In the genomic region with DNA sequence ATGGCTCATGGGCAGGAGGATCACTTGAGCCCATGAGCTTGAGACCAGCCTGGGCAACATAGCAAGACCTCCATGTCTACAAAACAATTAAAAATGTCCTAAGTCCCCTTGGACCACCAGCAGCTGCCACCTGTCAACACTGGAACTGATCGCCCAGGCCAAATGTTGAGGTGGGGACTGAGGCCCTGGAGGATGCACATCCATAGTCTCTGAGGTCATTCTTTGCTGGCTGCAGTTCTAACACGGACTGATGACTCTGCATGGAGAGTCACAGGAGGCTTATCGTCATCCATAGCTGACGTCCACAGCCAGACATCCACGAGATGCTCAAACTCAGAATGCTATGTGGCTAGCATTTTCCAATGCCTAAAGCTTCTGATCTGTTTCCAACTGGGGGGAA, we compare ENCODE assay signal across 17 cellular contexts.
"Had no signal": no experiment of that assay in that cellular context is flagged by ENCODE, and none has a peak within 500 bp of the region (broad histone marks: within the 10 kb centered on the region; RNA-seq: fewer than 3 reads in every experiment).

No MANE protein-coding gene starts in this region.

- H3K9ac ChIP-seq: parathyroid adenoma had no signal

- H3K27me3 Mint-ChIP-seq: activated CD4-positive, alpha-beta T cell treated with anti-CD3 and anti-CD28 coated beads, Interleukin-2, amount 10 ng/mL, durations not matched to agents 7 days and 5 days; activated CD8-positive, alpha-beta memory T cell treated with anti-CD3 and anti-CD28 coated beads, Interleukin-2, amount 10 ng/mL, durations not matched to agents 7 days and 5 days; activated T-cell treated with anti-CD3 and anti-CD28 coated beads, Interleukin-2, amount 50 U/mL, for 24 hours; effector memory CD8-positive, alpha-beta T cell; stimulated activated naive B cell treated with anti-CD40 and anti-IgM and Interleukin-4, amounts not matched to agents 10 μg/mL and 1 μg/mL and 100 μg/mL, for 72 hours had no signal

- H3K9me3 Mint-ChIP-seq: activated CD4-positive, alpha-beta T cell treated with anti-CD3 and anti-CD28 coated beads, Interleukin-2, amount 10 ng/mL, durations not matched to agents 7 days and 5 days; activated T-cell treated with anti-CD3 and anti-CD28 coated beads, Interleukin-2, amount 50 U/mL, for 24 hours; effector memory CD8-positive, alpha-beta T cell; stimulated activated naive B cell treated with anti-CD40 and anti-IgM and Interleukin-4, amounts not matched to agents 10 μg/mL and 1 μg/mL and 100 μg/mL, for 72 hours; T-helper 2 cell treated with Interferon-gamma antibody and Interleukin-4, amounts not matched to agents 5 μg/mL and 100 μg/mL, for 36 hours had no signal

- ATAC-seq: activated CD8-positive, alpha-beta memory T cell treated with anti-CD3 and anti-CD28 coated beads, Interleukin-2, amount 10 ng/mL, durations not matched to agents 7 days and 5 days; effector memory CD8-positive, alpha-beta T cell; left cardiac atrium; stimulated activated naive B cell treated with anti-CD40 and anti-IgM and Interleukin-4, amounts not matched to agents 10 μg/mL and 1 μg/mL and 100 μg/mL, for 72 hours had no signal

- DNase-seq: activated CD4-positive, alpha-beta T cell treated with anti-CD3 and anti-CD28 coated beads, Interleukin-2, amount 10 ng/mL, durations not matched to agents 7 days and 5 days; activated CD8-positive, alpha-beta memory T cell treated with anti-CD3 and anti-CD28 coated beads, Interleukin-2, amount 10 ng/mL, durations not matched to agents 7 days and 5 days; activated gamma-delta T cell; activated T-cell treated with anti-CD3 and anti-CD28 coated beads, Interleukin-2, amount 50 U/mL, for 24 hours; dermis blood vessel endothelial cell; effector memory CD8-positive, alpha-beta T cell; heart right ventricle; left cardiac atrium; midbrain; stimulated activated naive B cell treated with anti-CD40 and anti-IgM and Interleukin-4, amounts not matched to agents 10 μg/mL and 1 μg/mL and 100 μg/mL, for 72 hours; substantia nigra; transverse colon had no signal

- H3K27ac ChIP-seq: epithelial cell of prostate, heart right ventricle, parathyroid adenoma, transverse colon, vagina had no signal

- H3K36me3 ChIP-seq: heart right ventricle, transverse colon, vagina had no signal

- H3K79me2 ChIP-seq: parathyroid adenoma had no signal

- H3K9me3 ChIP-seq: heart right ventricle, transverse colon, vagina had no signal

- H3K27ac Mint-ChIP-seq: activated CD4-positive, alpha-beta T cell treated with anti-CD3 and anti-CD28 coated beads, Interleukin-2, amount 10 ng/mL, durations not matched to agents 7 days and 5 days; stimulated activated naive B cell treated with anti-CD40 and anti-IgM and Interleukin-4, amounts not matched to agents 10 μg/mL and 1 μg/mL and 100 μg/mL, for 72 hours; T-helper 2 cell treated with Interferon-gamma antibody and Interleukin-4, amounts not matched to agents 5 μg/mL and 100 μg/mL, for 36 hours had no signal

- H3K4me1 ChIP-seq: parathyroid adenoma, transverse colon had no signal

- H3K27me3 ChIP-seq: heart right ventricle, transverse colon, vagina had no signal

- H3K4me3 ChIP-seq: heart right ventricle, lung, transverse colon, vagina had no signal

- H2AFZ ChIP-seq: parathyroid adenoma had no signal

- H3K4me3 Mint-ChIP-seq: activated CD4-positive, alpha-beta T cell treated with anti-CD3 and anti-CD28 coated beads, Interleukin-2, amount 10 ng/mL, durations not matched to agents 7 days and 5 days; activated CD8-positive, alpha-beta memory T cell treated with anti-CD3 and anti-CD28 coated beads, Interleukin-2, amount 10 ng/mL, durations not matched to agents 7 days and 5 days; activated T-cell treated with anti-CD3 and anti-CD28 coated beads, Interleukin-2, amount 50 U/mL, for 24 hours; effector memory CD8-positive, alpha-beta T cell; stimulated activated naive B cell treated with anti-CD40 and anti-IgM and Interleukin-4, amounts not matched to agents 10 μg/mL and 1 μg/mL and 100 μg/mL, for 72 hours; T-helper 2 cell treated with Interferon-gamma antibody and Interleukin-4, amounts not matched to agents 5 μg/mL and 100 μg/mL, for 36 hours had no signal
